Comparison of ENCODE assay signal across 8 cellular contexts in the genomic region with DNA sequence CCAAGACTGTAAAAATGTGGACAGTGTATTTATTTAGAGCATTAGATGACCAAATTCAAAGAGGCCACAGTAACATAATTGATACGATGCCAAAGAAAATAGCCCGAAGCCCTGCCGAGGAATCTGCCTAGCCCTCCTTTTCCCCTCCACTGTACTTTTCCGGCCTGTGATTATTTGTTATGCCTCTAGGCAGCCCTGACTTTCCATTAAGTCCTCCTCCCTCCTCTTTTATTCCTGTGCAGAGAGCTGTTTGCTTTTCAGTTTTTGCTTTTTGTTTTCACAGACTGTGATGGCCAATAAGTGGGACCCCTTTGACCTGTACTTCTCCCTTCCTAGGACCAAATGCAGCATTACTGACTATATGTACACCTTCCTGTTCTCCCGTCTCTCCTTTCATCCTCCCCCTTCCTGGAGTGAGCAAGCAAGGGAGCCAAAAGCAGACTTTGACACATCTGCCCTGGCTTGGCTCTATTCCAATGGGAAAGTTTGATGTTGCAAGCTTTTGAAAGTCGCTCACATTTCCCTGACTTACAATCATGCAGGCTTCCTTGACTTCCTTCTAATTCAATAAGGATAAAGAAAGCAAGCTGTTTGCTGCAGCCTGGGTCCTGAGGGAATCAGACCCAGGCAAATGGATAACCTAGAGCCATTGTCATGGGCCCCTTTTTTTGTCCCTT.
DNase-seq lines count a peak whose midpoint lies in the region; ATAC-seq and TF ChIP-seq lines count a peak whose summit lies in the region.

No MANE protein-coding gene starts in this region.

- H3K9me3 Mint-ChIP-seq in progenitor cell of endocrine pancreas (ENCODE audit: low read depth) = no peaks in the 10 kb centered on the region
- H3K9me3 Mint-ChIP-seq in CD4-positive, alpha-beta memory T cell = peaks cover 0 to 1% (median 0%) of the 10 kb centered on the region in 8 donors

- H3K4me1 ChIP-seq in esophagus squamous epithelium = peaks cover 8 to 36% (median 13%) of the 10 kb centered on the region in 3 donors
- no peaks in the 10 kb centered on the region for H3K4me1 ChIP-seq in CD4-positive, alpha-beta memory T cell (ENCODE audit: insufficient read depth, low read length)

- no peak for TF ChIP-seq POLR2A in esophagus squamous epithelium (IDR thresholded peaks at IDR 0.05)

- peak overlapping the region; percentile 56 to 62 (median 58) for H3K27ac ChIP-seq in esophagus squamous epithelium
- H3K27ac ChIP-seq in CD4-positive, alpha-beta memory T cell (ENCODE audit: low read depth, low read length) = no peak overlapping the region

- peak overlapping the region; percentile 6 for H3K27ac Mint-ChIP-seq in progenitor cell of endocrine pancreas
- H3K27ac Mint-ChIP-seq in CD4-positive, alpha-beta memory T cell = no peak overlapping the region

- POLR2A ChIA-PET in CD4-positive, alpha-beta memory T cell (lab: Charles Lee; ENCODE audit: partially characterized antibody) = no interaction called here

- peaks cover 10% of the 10 kb centered on the region for H3K4me1 Mint-ChIP-seq in progenitor cell of endocrine pancreas (ENCODE audit: low read depth)
- no peaks in the 10 kb centered on the region for H3K4me1 Mint-ChIP-seq in CD4-positive, alpha-beta memory T cell

- no peak for TF ChIP-seq CTCF in esophagus squamous epithelium (IDR thresholded peaks at IDR 0.05)
- no peak for TF ChIP-seq CTCF in progenitor cell of endocrine pancreas (IDR thresholded peaks at IDR 0.05; ENCODE audit: unreplicated experiment)

- H3K27me3 ChIP-seq in esophagus squamous epithelium = no peaks in the 10 kb centered on the region
- no peaks in the 10 kb centered on the region for H3K27me3 ChIP-seq in CD4-positive, alpha-beta memory T cell (ENCODE audit: insufficient read depth, low read length)

- CTCF ChIA-PET in CD4-positive, alpha-beta memory T cell (lab: Charles Lee; ENCODE audit: partially characterized antibody) = no interaction called here

- H3K36me3 Mint-ChIP-seq in progenitor cell of endocrine pancreas (ENCODE audit: insufficient read depth) = no peaks in the 10 kb centered on the region
- no peaks in the 10 kb centered on the region for H3K36me3 Mint-ChIP-seq in CD4-positive, alpha-beta memory T cell

- H3K9me3 ChIP-seq in esophagus squamous epithelium = no peaks in the 10 kb centered on the region
- no peaks in the 10 kb centered on the region for H3K9me3 ChIP-seq in CD4-positive, alpha-beta memory T cell (ENCODE audit: control insufficient read depth in 1 of 2, low read length in 2 of 2)

- no peaks in the 10 kb centered on the region for H3K36me3 ChIP-seq in esophagus squamous epithelium
- no peaks in the 10 kb centered on the region for H3K36me3 ChIP-seq in CD4-positive, alpha-beta memory T cell (ENCODE audit: insufficient read depth, low read length)

- intact Hi-C loops in esophagus squamous epithelium (cut with DNase I) = no loop called here
- intact Hi-C loops in CD4-positive, alpha-beta memory T cell (cut with micrococcal nuclease) = no loop called here

- peak; percentile 95 for DNase-seq in Daoy (ENCODE audit: low read depth)
- peak; percentile 99 for DNase-seq in NCI-H69 (lab: John Stamatoyannopoulos, UW)
- no peak for DNase-seq in esophagus squamous epithelium (lab: John Stamatoyannopoulos, UW)
- no peak for DNase-seq in progenitor cell of endocrine pancreas (ENCODE audit: low spot score, unreplicated experiment)
- DNase-seq in CD4-positive, alpha-beta memory T cell = no peak
- DNase-seq in G401 (ENCODE audit: low spot score) = no peak

- peaks cover 13% of the 10 kb centered on the region for H3K27me3 Mint-ChIP-seq in progenitor cell of endocrine pancreas
- peaks cover 7 to 8% of the 10 kb centered on the region in 2 donors for H3K27me3 Mint-ChIP-seq in CD4-positive, alpha-beta memory T cell

- peak overlapping the region in 1 of 4 donors; percentile 23 for H3K4me3 ChIP-seq in esophagus squamous epithelium
- no peak overlapping the region for H3K4me3 ChIP-seq in CD4-positive, alpha-beta memory T cell (ENCODE audit: low read length in 2 of 2)

- in situ Hi-C loops in G401 (cut with HindIII; ENCODE audit: low sequenced_read_pairs) = no loop called here

- WGBS in esophagus squamous epithelium, 2 donors = 8 to 22% methylated on average over 6 of the region's 6 CpGs

- ATAC-seq in HG03139 (IDR thresholded peaks at IDR 0.05; ENCODE audit: unreplicated experiment) (no peak), HG03457 (IDR thresholded peaks at IDR 0.05; ENCODE audit: unreplicated experiment) (no peak)

- H3K4me3 Mint-ChIP-seq in progenitor cell of endocrine pancreas (ENCODE audit: low read depth) = no peak overlapping the region
- H3K4me3 Mint-ChIP-seq in CD4-positive, alpha-beta memory T cell = no peak overlapping the region

Comparison
In these comparisons a context has a peak if more than half of its experiments do, and no peak if none do; other contexts are left out.
1. DNase-seq: peak in Daoy (single experiment) and NCI-H69 (single experiment); none in esophagus squamous epithelium (single experiment), progenitor cell of endocrine pancreas (single experiment), CD4-positive, alpha-beta memory T cell (0 of 5) and G401 (single experiment).